8 cellular contexts compared by ENCODE assay signal in the genomic region with DNA sequence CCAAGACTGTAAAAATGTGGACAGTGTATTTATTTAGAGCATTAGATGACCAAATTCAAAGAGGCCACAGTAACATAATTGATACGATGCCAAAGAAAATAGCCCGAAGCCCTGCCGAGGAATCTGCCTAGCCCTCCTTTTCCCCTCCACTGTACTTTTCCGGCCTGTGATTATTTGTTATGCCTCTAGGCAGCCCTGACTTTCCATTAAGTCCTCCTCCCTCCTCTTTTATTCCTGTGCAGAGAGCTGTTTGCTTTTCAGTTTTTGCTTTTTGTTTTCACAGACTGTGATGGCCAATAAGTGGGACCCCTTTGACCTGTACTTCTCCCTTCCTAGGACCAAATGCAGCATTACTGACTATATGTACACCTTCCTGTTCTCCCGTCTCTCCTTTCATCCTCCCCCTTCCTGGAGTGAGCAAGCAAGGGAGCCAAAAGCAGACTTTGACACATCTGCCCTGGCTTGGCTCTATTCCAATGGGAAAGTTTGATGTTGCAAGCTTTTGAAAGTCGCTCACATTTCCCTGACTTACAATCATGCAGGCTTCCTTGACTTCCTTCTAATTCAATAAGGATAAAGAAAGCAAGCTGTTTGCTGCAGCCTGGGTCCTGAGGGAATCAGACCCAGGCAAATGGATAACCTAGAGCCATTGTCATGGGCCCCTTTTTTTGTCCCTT.
DNase-seq lines count a peak whose midpoint lies in the region; ATAC-seq and TF ChIP-seq lines count a peak whose summit lies in the region.

No MANE protein-coding gene starts in this region.

- in situ Hi-C loops in GM13977 (cut with MboI; ENCODE audit: low pct_unique_long_range_greater_than_20kb, low sequenced_read_pairs, unreplicated experiment) = no loop called here

- H3K36me3 ChIP-seq in esophagus (ENCODE audit: control insufficient read depth in 2 of 2, insufficient read depth in 2 of 2, low read length in 1 of 2) (no peaks in the 10 kb centered on the region), parathyroid adenoma (ENCODE audit: control insufficient read depth, insufficient read depth, low read length) (no peaks in the 10 kb centered on the region)

- H3K4me2 ChIP-seq in parathyroid adenoma (ENCODE audit: low read length) = no peak overlapping the region

- H3K9me3 ChIP-seq in esophagus (ENCODE audit: control insufficient read depth in 2 of 2, insufficient read depth in 1 of 2, low read depth in 1 of 2, low read length in 1 of 2) (no peaks in the 10 kb centered on the region), parathyroid adenoma (ENCODE audit: control insufficient read depth, low read length) (no peaks in the 10 kb centered on the region)

- no peak for TF ChIP-seq CTCF in parathyroid adenoma (IDR thresholded peaks at IDR 0.05)
- no peak for TF ChIP-seq CTCF in GM13977 (IDR thresholded peaks at IDR 0.05; ENCODE audit: extremely low read depth, insufficient read depth, missing control alignments)

- H3K27me3 ChIP-seq in esophagus (ENCODE audit: control insufficient read depth in 1 of 2, insufficient read depth in 2 of 2, low read length in 2 of 2) (no peaks in the 10 kb centered on the region), parathyroid adenoma (ENCODE audit: control insufficient read depth, insufficient read depth, low read length) (no peaks in the 10 kb centered on the region)

- no peaks in the 10 kb centered on the region for H3K79me2 ChIP-seq in parathyroid adenoma

- DNase-seq in DMS 273 treated with DMSO at 0.1 percent for 48 hours (lab: John Stamatoyannopoulos, UW) (peak; percentile 81), NCI-H460 (ENCODE audit: extremely low read depth, low read depth) (peak; percentile 90), GM13977 (ENCODE audit: low spot score) (no peak), NK-92 (lab: John Stamatoyannopoulos, UW; ENCODE audit: unreplicated experiment) (no peak)

- H3K4me1 ChIP-seq in esophagus (ENCODE audit: control insufficient read depth in 2 of 2, insufficient read depth in 2 of 2, low read length in 1 of 2) (peaks cover 0 to 2% of the 10 kb centered on the region in 2 donors), parathyroid adenoma (peaks cover 11% of the 10 kb centered on the region)

- H3K9ac ChIP-seq in parathyroid adenoma = no peak overlapping the region

- peak overlapping the region; percentile 79 for H2AFZ ChIP-seq in parathyroid adenoma

- H3K4me3 ChIP-seq in esophagus (ENCODE audit: low read depth in 1 of 2, low read length in 2 of 2) = no peak overlapping the region
- H3K4me3 ChIP-seq in parathyroid adenoma (ENCODE audit: low read depth, low read length) = no peak overlapping the region

- H3K27ac ChIP-seq in esophagus (ENCODE audit: low read depth in 2 of 2, low read length in 1 of 2) = peak overlapping the region; percentile 45 to 68
- peak overlapping the region; percentile 62 for H3K27ac ChIP-seq in parathyroid adenoma

- ATAC-seq in HG02938 (IDR thresholded peaks at IDR 0.05; ENCODE audit: unreplicated experiment) (no peak), HG03159 (IDR thresholded peaks at IDR 0.05; ENCODE audit: unreplicated experiment) (no peak)

- 12 to 25% methylated on average over 6 of the region's 6 CpGs for WGBS in esophagus, 2 donors

Comparison
In these comparisons a context has a peak if more than half of its experiments do, and no peak if none do; other contexts are left out.
1. DNase-seq: peak in DMS 273 treated with DMSO at 0.1 percent for 48 hours (single experiment) and NCI-H460 (single experiment); none in GM13977 (single experiment) and NK-92 (single experiment).